Comparison of ENCODE assay signal across 11 cellular contexts in genomic region chr1:244322181-244322580, GRCh38.
DNase-seq lines count a peak whose midpoint lies in the region; ATAC-seq and TF ChIP-seq lines count a peak whose summit lies in the region.
"Had no signal": no experiment of that assay in that cellular context is flagged by ENCODE, and none has a peak within 500 bp of the region (broad histone marks: within the 10 kb centered on the region; RNA-seq: fewer than 3 reads in every experiment).

No MANE protein-coding gene starts in this region.

- CTCF ChIA-PET in activated CD8-positive, alpha-beta T cell treated with anti-CD3 and anti-CD28 coated beads, Interleukin-2, amount 10 ng/mL, durations not matched to agents 7 days and 5 days (lab: Charles Lee) = interaction anchor here (0.9 to 1.9 kb wide), 2 partner anchors 11 to 23 kb away, joined by 3 to 5 read pairs; no protein-coding TSS in a partner anchor
- CTCF ChIA-PET in activated CD8-positive, alpha-beta T cell treated with anti-CD3 and anti-CD28 coated beads for 36 hours (lab: Charles Lee) = interaction anchor here (0.9 kb wide), 1 partner anchor 11 kb away, joined by 3 read pairs; no protein-coding TSS in a partner anchor

- no peak for TF ChIP-seq POLR2A in thyroid gland (IDR thresholded peaks at IDR 0.05)
- no peak for TF ChIP-seq POLR2A in erythroblast (IDR thresholded peaks at IDR 0.05; ENCODE audit: low read length)

- DNase-seq in activated CD8-positive, alpha-beta T cell treated with anti-CD3 and anti-CD28 coated beads, Interleukin-2, amount 10 ng/mL, durations not matched to agents 7 days and 5 days = peak; percentile 18
- no peak for DNase-seq in activated CD8-positive, alpha-beta T cell treated with anti-CD3 and anti-CD28 coated beads for 36 hours
- no peak for DNase-seq in activated T-helper 1 cell treated with anti-CD3 and anti-CD28 coated beads, Interleukin-12 subunit alpha, Interleukin-12 subunit beta, Interleukin-2, Interleukin-4 antibody, amounts not matched to agents 30 ng/mL and 10 ng/mL and 1 ng/mL, durations not matched to agents 14 hours and 24 hours and 36 hours (ENCODE audit: low spot score)
- DNase-seq in left lung (no peak), thyroid gland (no peak), erythroblast (lab: John Stamatoyannopoulos, UW) (no peak), SIG-M5 treated with dmso at 0.1 percent for 504 hours (lab: John Stamatoyannopoulos, UW; ENCODE audit: unreplicated experiment) (no peak)
- DNase-seq: caudate nucleus; NCI-H2227 treated with DMSO at 0.1 percent for 48 hours; stimulated activated CD4-positive, alpha-beta T cell treated with anti-CD3 and anti-CD28 coated beads, Interleukin-4, amount 100 ng/mL, for 4 hours had no signal

- 86 to 93% methylated on average over 1 of the region's 1 CpG for WGBS in thyroid gland, 2 donors

- intact Hi-C loops in activated CD8-positive, alpha-beta T cell treated with anti-CD3 and anti-CD28 coated beads for 36 hours (cut with micrococcal nuclease) = no loop called here
- intact Hi-C loops in activated T-helper 1 cell treated with anti-CD3 and anti-CD28 coated beads, Interleukin-12 subunit alpha, Interleukin-12 subunit beta, Interleukin-2, Interleukin-4 antibody, amounts not matched to agents 30 ng/mL and 10 ng/mL and 1 ng/mL, durations not matched to agents 14 hours and 24 hours and 36 hours (cut with micrococcal nuclease) = loop anchor here (2.0 to 10.0 kb wide), 4 partner anchors 273 to 725 kb away; partner anchors contain the start of gene COX20
- intact Hi-C loops in left lung (cut with DNase I) (no loop called here), thyroid gland (cut with DNase I) (no loop called here)

- peak overlapping the region; percentile 73 for H3K27ac Mint-ChIP-seq in activated CD8-positive, alpha-beta T cell treated with anti-CD3 and anti-CD28 coated beads, Interleukin-2, amount 10 ng/mL, durations not matched to agents 7 days and 5 days
- no peak overlapping the region for H3K27ac Mint-ChIP-seq in activated CD8-positive, alpha-beta T cell treated with anti-CD3 and anti-CD28 coated beads for 36 hours
- peak overlapping the region; percentile 93 for H3K27ac Mint-ChIP-seq in activated T-helper 1 cell treated with anti-CD3 and anti-CD28 coated beads, Interleukin-12 subunit alpha, Interleukin-12 subunit beta, Interleukin-2, Interleukin-4 antibody, amounts not matched to agents 30 ng/mL and 10 ng/mL and 1 ng/mL, durations not matched to agents 14 hours and 24 hours and 36 hours

- peaks cover 2% of the 10 kb centered on the region for H3K27me3 Mint-ChIP-seq in activated CD8-positive, alpha-beta T cell treated with anti-CD3 and anti-CD28 coated beads, Interleukin-2, amount 10 ng/mL, durations not matched to agents 7 days and 5 days (ENCODE audit: low read depth)
- H3K27me3 Mint-ChIP-seq in activated CD8-positive, alpha-beta T cell treated with anti-CD3 and anti-CD28 coated beads for 36 hours = no peaks in the 10 kb centered on the region
- no peaks in the 10 kb centered on the region for H3K27me3 Mint-ChIP-seq in activated T-helper 1 cell treated with anti-CD3 and anti-CD28 coated beads, Interleukin-12 subunit alpha, Interleukin-12 subunit beta, Interleukin-2, Interleukin-4 antibody, amounts not matched to agents 30 ng/mL and 10 ng/mL and 1 ng/mL, durations not matched to agents 14 hours and 24 hours and 36 hours (ENCODE audit: insufficient read depth)

- POLR2A ChIA-PET in activated CD8-positive, alpha-beta T cell treated with anti-CD3 and anti-CD28 coated beads, Interleukin-2, amount 10 ng/mL, durations not matched to agents 7 days and 5 days (lab: Charles Lee) = interaction anchor here (0.5 to 1.9 kb wide), 3 partner anchors 109 to 1844 kb away, joined by 3 to 5 read pairs (median 5); no protein-coding TSS in a partner anchor
- POLR2A ChIA-PET in activated CD8-positive, alpha-beta T cell treated with anti-CD3 and anti-CD28 coated beads for 36 hours (lab: Charles Lee) = no interaction called here

- peaks cover 4% of the 10 kb centered on the region for H3K9me3 Mint-ChIP-seq in activated CD8-positive, alpha-beta T cell treated with anti-CD3 and anti-CD28 coated beads, Interleukin-2, amount 10 ng/mL, durations not matched to agents 7 days and 5 days (ENCODE audit: insufficient read depth)
- H3K9me3 Mint-ChIP-seq in activated CD8-positive, alpha-beta T cell treated with anti-CD3 and anti-CD28 coated beads for 36 hours = no peaks in the 10 kb centered on the region
- peaks cover 4% of the 10 kb centered on the region for H3K9me3 Mint-ChIP-seq in activated T-helper 1 cell treated with anti-CD3 and anti-CD28 coated beads, Interleukin-12 subunit alpha, Interleukin-12 subunit beta, Interleukin-2, Interleukin-4 antibody, amounts not matched to agents 30 ng/mL and 10 ng/mL and 1 ng/mL, durations not matched to agents 14 hours and 24 hours and 36 hours

- H3K27ac ChIP-seq in left lung (peak overlapping the region; percentile 89 to 91), thyroid gland (peak overlapping the region; percentile 83 to 99 (median 84))

- peaks cover 16% of the 10 kb centered on the region for H3K36me3 Mint-ChIP-seq in activated CD8-positive, alpha-beta T cell treated with anti-CD3 and anti-CD28 coated beads, Interleukin-2, amount 10 ng/mL, durations not matched to agents 7 days and 5 days (ENCODE audit: low read depth)
- H3K36me3 Mint-ChIP-seq in activated CD8-positive, alpha-beta T cell treated with anti-CD3 and anti-CD28 coated beads for 36 hours (ENCODE audit: low read depth) = no peaks in the 10 kb centered on the region
- peaks cover 10% of the 10 kb centered on the region for H3K36me3 Mint-ChIP-seq in activated T-helper 1 cell treated with anti-CD3 and anti-CD28 coated beads, Interleukin-12 subunit alpha, Interleukin-12 subunit beta, Interleukin-2, Interleukin-4 antibody, amounts not matched to agents 30 ng/mL and 10 ng/mL and 1 ng/mL, durations not matched to agents 14 hours and 24 hours and 36 hours (ENCODE audit: low read depth)

- H3K9me3 ChIP-seq in left lung = no peaks in the 10 kb centered on the region
- no peaks in the 10 kb centered on the region for H3K9me3 ChIP-seq in thyroid gland

- ATAC-seq in activated CD8-positive, alpha-beta T cell treated with anti-CD3 and anti-CD28 coated beads, Interleukin-2, amount 10 ng/mL, durations not matched to agents 7 days and 5 days = no peak
- no peak for ATAC-seq in activated CD8-positive, alpha-beta T cell treated with anti-CD3 and anti-CD28 coated beads for 36 hours
- ATAC-seq in left lung = no peak
- ATAC-seq in HG02798 (IDR thresholded peaks at IDR 0.05; ENCODE audit: poor library complexity, unreplicated experiment) = no peak

- TF ChIP-seq CTCF in activated CD8-positive, alpha-beta T cell treated with anti-CD3 and anti-CD28 coated beads for 36 hours (IDR thresholded peaks at IDR 0.05) = no peak
- TF ChIP-seq CTCF in left lung (IDR thresholded peaks at IDR 0.05) (no peak), thyroid gland (IDR thresholded peaks at IDR 0.05) (no peak)

- H3K4me1 ChIP-seq in left lung (peaks cover 5 to 71% of the 10 kb centered on the region in 2 donors), thyroid gland (peaks cover 21 to 24% of the 10 kb centered on the region in 2 donors)

- H3K36me3 ChIP-seq in left lung (no peaks in the 10 kb centered on the region), thyroid gland (no peaks in the 10 kb centered on the region)

- no peak overlapping the region for H3K4me3 Mint-ChIP-seq in activated CD8-positive, alpha-beta T cell treated with anti-CD3 and anti-CD28 coated beads, Interleukin-2, amount 10 ng/mL, durations not matched to agents 7 days and 5 days
- no peak overlapping the region for H3K4me3 Mint-ChIP-seq in activated CD8-positive, alpha-beta T cell treated with anti-CD3 and anti-CD28 coated beads for 36 hours
- H3K4me3 Mint-ChIP-seq in activated T-helper 1 cell treated with anti-CD3 and anti-CD28 coated beads, Interleukin-12 subunit alpha, Interleukin-12 subunit beta, Interleukin-2, Interleukin-4 antibody, amounts not matched to agents 30 ng/mL and 10 ng/mL and 1 ng/mL, durations not matched to agents 14 hours and 24 hours and 36 hours = no peak overlapping the region

- peaks cover 72% of the 10 kb centered on the region for H3K4me1 Mint-ChIP-seq in activated CD8-positive, alpha-beta T cell treated with anti-CD3 and anti-CD28 coated beads, Interleukin-2, amount 10 ng/mL, durations not matched to agents 7 days and 5 days (ENCODE audit: low read depth)
- peaks cover 44% of the 10 kb centered on the region for H3K4me1 Mint-ChIP-seq in activated CD8-positive, alpha-beta T cell treated with anti-CD3 and anti-CD28 coated beads for 36 hours (ENCODE audit: low read depth)
- peaks cover 79% of the 10 kb centered on the region for H3K4me1 Mint-ChIP-seq in activated T-helper 1 cell treated with anti-CD3 and anti-CD28 coated beads, Interleukin-12 subunit alpha, Interleukin-12 subunit beta, Interleukin-2, Interleukin-4 antibody, amounts not matched to agents 30 ng/mL and 10 ng/mL and 1 ng/mL, durations not matched to agents 14 hours and 24 hours and 36 hours (ENCODE audit: low read depth)

- H3K27me3 ChIP-seq in left lung = no peaks in the 10 kb centered on the region
- H3K27me3 ChIP-seq in thyroid gland = no peaks in the 10 kb centered on the region

- peak overlapping the region in 1 of 2 donors; percentile 39 for H3K4me3 ChIP-seq in left lung
- no peak overlapping the region for H3K4me3 ChIP-seq in thyroid gland (replicated peaks in 1 of 3)
